Comparison of ENCODE assay signal across 22 cellular contexts in the genomic region with DNA sequence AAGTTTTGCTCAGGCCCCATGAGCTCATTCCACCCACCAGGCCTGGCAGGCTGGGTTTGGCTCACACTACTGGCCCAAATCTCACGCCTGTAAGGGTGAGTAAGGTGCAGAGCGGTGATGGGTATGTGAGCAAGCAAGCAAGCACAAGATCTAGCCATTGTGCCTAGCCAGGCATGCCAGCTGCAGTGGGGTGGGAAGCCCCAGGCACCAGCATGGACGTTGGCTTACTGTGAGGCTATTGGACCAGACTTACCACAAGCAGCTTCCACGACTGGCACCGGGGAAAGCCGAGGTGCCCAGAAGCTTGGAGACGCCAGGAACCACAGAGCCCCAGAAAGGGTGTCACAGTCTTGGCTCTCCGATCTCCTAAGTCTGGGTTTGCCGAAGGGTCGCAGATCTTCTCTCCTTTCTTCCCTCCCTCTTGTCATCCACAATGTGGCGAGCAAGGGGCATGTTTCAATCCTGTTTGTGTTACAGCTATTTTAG.
A peak's percentile ranks its signal among the peaks of the same experiment; 100 is the strongest.
DNase-seq lines count a peak whose midpoint lies in the region; ATAC-seq and TF ChIP-seq lines count a peak whose summit lies in the region.
"Had no signal": no experiment of that assay in that cellular context is flagged by ENCODE, and none has a peak within 500 bp of the region (broad histone marks: within the 10 kb centered on the region; RNA-seq: fewer than 3 reads in every experiment).

No MANE protein-coding gene starts in this region.

- H3K27ac ChIP-seq in SU-DHL-6 (ENCODE audit: low read depth, low read length) (no peak overlapping the region), lower lobe of right lung (no peak overlapping the region)
- H3K27ac ChIP-seq: coronary artery, heart right ventricle had no signal

- H3K4me3 ChIP-seq in SU-DHL-6 (ENCODE audit: insufficient read depth, low read length, poor library complexity, severe bottlenecking), result no peak overlapping the region
- H3K4me3 ChIP-seq in lower lobe of right lung, result no peak overlapping the region
- H3K4me3 ChIP-seq: coronary artery, heart right ventricle had no signal

- no peaks in the 10 kb centered on the region for H3K27me3 ChIP-seq in SU-DHL-6 (ENCODE audit: low read length)
- H3K27me3 ChIP-seq in lower lobe of right lung (ENCODE audit: low read depth), result no peaks in the 10 kb centered on the region
- H3K27me3 ChIP-seq: heart right ventricle had no signal

- POLR2A ChIA-PET in activated CD4-positive, alpha-beta T cell treated with anti-CD3 and anti-CD28 coated beads for 36 hours (lab: Charles Lee), result no interaction called here

- H3K79me2 ChIP-seq in SU-DHL-6 (ENCODE audit: insufficient read depth, low read length), result no peaks in the 10 kb centered on the region

- ATAC-seq in lower lobe of right lung, result no peak
- no peak for ATAC-seq in activated CD4-positive, alpha-beta T cell treated with anti-CD3 and anti-CD28 coated beads for 36 hours
- ATAC-seq: CD8-positive, alpha-beta T cell; effector memory CD8-positive, alpha-beta T cell; heart right ventricle had no signal

- no peak overlapping the region for H3K9ac ChIP-seq in SU-DHL-6 (ENCODE audit: low read length)

- no peak overlapping the region for H3K27ac Mint-ChIP-seq in activated CD4-positive, alpha-beta T cell treated with anti-CD3 and anti-CD28 coated beads for 36 hours
- H3K27ac Mint-ChIP-seq: activated naive CD4-positive, alpha-beta T cell treated with anti-CD3 and anti-CD28 coated beads for 36 hours; CD8-positive, alpha-beta T cell; effector memory CD8-positive, alpha-beta T cell; progenitor cell of endocrine pancreas had no signal

- H3K9me3 Mint-ChIP-seq in activated CD4-positive, alpha-beta T cell treated with anti-CD3 and anti-CD28 coated beads for 36 hours (ENCODE audit: low read depth), result peaks cover 5% of the 10 kb centered on the region

- no peaks in the 10 kb centered on the region for H3K36me3 ChIP-seq in SU-DHL-6 (ENCODE audit: low read length)
- no peaks in the 10 kb centered on the region for H3K36me3 ChIP-seq in lower lobe of right lung
- H3K36me3 ChIP-seq: heart right ventricle had no signal

- H3K9me3 ChIP-seq in SU-DHL-6 (ENCODE audit: insufficient read depth, low read length) (no peaks in the 10 kb centered on the region), lower lobe of right lung (no peaks in the 10 kb centered on the region)

- H2AFZ ChIP-seq in SU-DHL-6 (ENCODE audit: low read depth, low read length, severe bottlenecking), result peak overlapping the region; percentile 13

- H3K36me3 Mint-ChIP-seq in activated CD4-positive, alpha-beta T cell treated with anti-CD3 and anti-CD28 coated beads for 36 hours (ENCODE audit: low read depth), result no peaks in the 10 kb centered on the region
- H3K36me3 Mint-ChIP-seq: CD8-positive, alpha-beta T cell had no signal

- CTCF ChIA-PET in activated CD4-positive, alpha-beta T cell treated with anti-CD3 and anti-CD28 coated beads for 36 hours (lab: Charles Lee), result no interaction called here

- TF ChIP-seq CTCF in SU-DHL-6 (IDR thresholded peaks at IDR 0.05; ENCODE audit: insufficient read depth, low read length, poor library complexity, severe bottlenecking) (no peak), lower lobe of right lung (IDR thresholded peaks at IDR 0.05) (no peak)

- H3K4me3 Mint-ChIP-seq in activated CD4-positive, alpha-beta T cell treated with anti-CD3 and anti-CD28 coated beads for 36 hours, result no peak overlapping the region
- H3K4me3 Mint-ChIP-seq: activated naive CD4-positive, alpha-beta T cell treated with anti-CD3 and anti-CD28 coated beads for 36 hours; CD8-positive, alpha-beta T cell; effector memory CD8-positive, alpha-beta T cell had no signal

- H3K9me2 ChIP-seq in SU-DHL-6 (replicated peaks; ENCODE audit: insufficient read depth, low read length), result no peaks in the 10 kb centered on the region

- H3F3A ChIP-seq in SU-DHL-6 (ENCODE audit: insufficient read depth), result no peaks in the 10 kb centered on the region

- H4K20me1 ChIP-seq in SU-DHL-6 (ENCODE audit: low read depth, low read length), result no peaks in the 10 kb centered on the region

- DNase-seq in SHP77 (lab: John Stamatoyannopoulos, UW), result peak; percentile 13 to 51
- no peak for DNase-seq in SHP77 treated with DMSO at 0.1 percent for 48 hours (lab: John Stamatoyannopoulos, UW)
- peak; percentile 36 for DNase-seq in NCI-H1105 (lab: John Stamatoyannopoulos, UW)
- DNase-seq in stromal cell of bone marrow (ENCODE audit: low read depth), result peak; percentile 6
- no peak for DNase-seq in lower lobe of right lung
- DNase-seq in HUDEP-2 (lab: John Stamatoyannopoulos, UW; ENCODE audit: unreplicated experiment in 76 of 76), result no peak
- no peak for DNase-seq in activated CD4-positive, alpha-beta T cell treated with anti-CD3 and anti-CD28 coated beads for 36 hours
- DNase-seq: activated CD4-positive, alpha-beta T cell treated with anti-CD3 and anti-CD28 coated beads for 48 hours; activated naive CD4-positive, alpha-beta T cell treated with anti-CD3 and anti-CD28 coated beads for 36 hours; activated T-cell treated with anti-CD3 and anti-CD28 coated beads, Interleukin-2, amount 50 U/mL, for 48 hours; CD8-positive, alpha-beta T cell; DMS153; effector memory CD8-positive, alpha-beta T cell; foreskin fibroblast; H7; heart right ventricle; NCI-H524 treated with DMSO at 0.1 percent for 48 hours; T-helper 1 cell; trophoblast cell had no signal

- no peaks in the 10 kb centered on the region for H3K4me1 Mint-ChIP-seq in activated CD4-positive, alpha-beta T cell treated with anti-CD3 and anti-CD28 coated beads for 36 hours

- intact Hi-C loops in lower lobe of right lung (cut with DNase I), result no loop called here
- intact Hi-C loops in activated CD4-positive, alpha-beta T cell treated with anti-CD3 and anti-CD28 coated beads for 36 hours (cut with DNase I, micrococcal nuclease), result no loop called here

- H3K4me2 ChIP-seq in SU-DHL-6 (ENCODE audit: low read depth, low read length, poor library complexity, severe bottlenecking), result no peak overlapping the region

- no peaks in the 10 kb centered on the region for H3K27me3 Mint-ChIP-seq in activated CD4-positive, alpha-beta T cell treated with anti-CD3 and anti-CD28 coated beads for 36 hours
- H3K27me3 Mint-ChIP-seq: effector memory CD8-positive, alpha-beta T cell; progenitor cell of endocrine pancreas had no signal

- H3K4me1 ChIP-seq in lower lobe of right lung, result no peaks in the 10 kb centered on the region
- H3K4me1 ChIP-seq: heart right ventricle had no signal

Comparison
In these comparisons a context has a peak if more than half of its experiments do, and no peak if none do; other contexts are left out.
1. DNase-seq: peak in SHP77 (2 of 2), NCI-H1105 (single experiment) and stromal cell of bone marrow (single experiment); none in SHP77 treated with DMSO at 0.1 percent for 48 hours (single experiment), lower lobe of right lung (single experiment), HUDEP-2 (0 of 76) and activated CD4-positive, alpha-beta T cell treated with anti-CD3 and anti-CD28 coated beads for 36 hours (single experiment).